In genomic region chr3:58008140-58009025, GRCh38 we compare ENCODE assay signal across 8 cellular contexts. TPM values are rescaled to one million over a fixed set of nuclear protein-coding genes. Genes with fewer than 3 reads are reported as not detected.
DNase-seq lines count a peak whose midpoint lies in the region; ATAC-seq and TF ChIP-seq lines count a peak whose summit lies in the region.

Gene FLNB (plus strand): TSS chr3:58008422. CDS start chr3:58008565, 143 bp downstream.

- intact Hi-C loops in vagina (cut with DNase I): loop anchor here (5.0 kb wide), 2 partner anchors 44 to 159 kb away; no protein-coding TSS in a partner anchor

- in situ Hi-C loops in Caki2 (cut with HindIII; ENCODE audit: low pct_unique_long_range_greater_than_20kb, low sequenced_read_pairs): loop anchor here (25.0 kb wide), 1 partner anchor 154 kb away; no protein-coding TSS in a partner anchor

- H3K4me1 ChIP-seq in right atrium auricular region (peaks cover 0 to 29% of the 10 kb centered on the region in 2 donors), rectal smooth muscle tissue (ENCODE audit: control insufficient read depth, insufficient read depth, low read length) (peaks cover 14% of the 10 kb centered on the region), vagina (peaks cover 45% of the 10 kb centered on the region)

- H3K9ac ChIP-seq in rectal smooth muscle tissue (ENCODE audit: low read length): peak within 1 kb of the TSS; percentile 98

- H3K36me3 ChIP-seq in right atrium auricular region: no peaks in the 10 kb centered on the region
- H3K36me3 ChIP-seq in rectal smooth muscle tissue (ENCODE audit: control insufficient read depth, insufficient read depth, low read length): no peaks in the 10 kb centered on the region
- no peaks in the 10 kb centered on the region for H3K36me3 ChIP-seq in vagina

- peak within 1 kb of the TSS; percentile 88 for H3K27ac ChIP-seq in angular gyrus (ENCODE audit: low read depth, low read length)
- peak within 1 kb of the TSS; percentile 72 to 87 for H3K27ac ChIP-seq in right atrium auricular region
- peak within 1 kb of the TSS; percentile 94 for H3K27ac ChIP-seq in rectal smooth muscle tissue (ENCODE audit: low read depth, low read length)
- peak within 1 kb of the TSS; percentile 74 for H3K27ac ChIP-seq in vagina

- no peaks in the 10 kb centered on the region for H3K27me3 ChIP-seq in right atrium auricular region
- H3K27me3 ChIP-seq in rectal smooth muscle tissue (ENCODE audit: control insufficient read depth, insufficient read depth, low read length): no peaks in the 10 kb centered on the region
- no peaks in the 10 kb centered on the region for H3K27me3 ChIP-seq in vagina

- DNase-seq in Caki2 (ENCODE audit: low read depth): peak; percentile 59
- DNase-seq in Jurkat, Clone E6-1 (ENCODE audit: low read depth, low spot score): no peak
- DNase-seq in T-helper 2 cell: peak; percentile 59 to 82 (median 70)
- no peak for DNase-seq in right atrium auricular region (ENCODE audit: low spot score)
- no peak for DNase-seq in vagina (ENCODE audit: extremely low spot score in 2 of 2)

- peak within 1 kb of the TSS; percentile 79 for H3K4me3 ChIP-seq in Jurkat, Clone E6-1 (ENCODE audit: low read length)
- H3K4me3 ChIP-seq in right atrium auricular region (peak within 1 kb of the TSS; percentile 73 to 89), rectal smooth muscle tissue (ENCODE audit: low read length) (peak within 1 kb of the TSS; percentile 100), vagina (peak within 1 kb of the TSS; percentile 70 to 78)

- peak; percentile 75 for ATAC-seq in GM21381 (IDR thresholded peaks at IDR 0.05; ENCODE audit: unreplicated experiment)

- peak in 1 of 2 donors; percentile 36 for TF ChIP-seq POLR2A in vagina (IDR thresholded peaks at IDR 0.05)

- TF ChIP-seq CTCF in right atrium auricular region (IDR thresholded peaks at IDR 0.05) (peak; percentile 89 to 90), vagina (IDR thresholded peaks at IDR 0.05) (peak; percentile 29 to 90 (median 70))

- H3K9me3 ChIP-seq in right atrium auricular region (no peaks in the 10 kb centered on the region), vagina (no peaks in the 10 kb centered on the region)

RNA-seq across cellular contexts. Expression of gene FLNB, which starts in this region (rescaled TPM):
- 173 and 197 TPM in 2 replicates for total RNA-seq in Caki2 (2014; rRNA removed; shearing (Covaris generic); ENCODE audit: low replicate concordance)
- polyA plus RNA-seq in Jurkat, Clone E6-1 (2012; ENCODE audit: insufficient read depth, insufficient read length): 56.0 TPM
- total RNA-seq in right atrium auricular region (10 to 100 TPM; 37.6 to 59.6 TPM), vagina (147 TPM)

Comparison
In these comparisons a context has a peak if more than half of its experiments do, and no peak if none do; other contexts are left out.
1. DNase-seq: peak in Caki2 (single experiment) and T-helper 2 cell (5 of 5); none in Jurkat, Clone E6-1 (single experiment), right atrium auricular region (single experiment) and vagina (0 of 2).
2. Peak in every context shown above with its lines, with median percentiles within 50 percentile points of each other: H3K4me3 ChIP-seq and H3K27ac ChIP-seq.